Comparison of ENCODE assay signal across 1 cellular context in genomic region chr16:87392823-87393679, GRCh38.
TF ChIP-seq lines count a peak whose summit lies in the region.

No MANE protein-coding gene starts in this region.

TF ChIP-seq in HepG2, 621 proteins besides CTCF, POLR2A, EP300 and RAD21 (continued from another document and continues in another):
- TF ChIP-seq ZNF770 (CRISPR knock-in tag; IDR thresholded peaks at IDR 0.05) (0 out of 2 replicates have a peak, but pooled peaks have one; percentile 39), E2F2 (CRISPR knock-in tag; IDR thresholded peaks at IDR 0.05; ENCODE audit: borderline replicate concordance) (0 out of 2 replicates have a peak, but pooled peaks have one; percentile 55), ZNF350 (CRISPR knock-in tag; IDR thresholded peaks at IDR 0.05; ENCODE audit: borderline replicate concordance, low read depth) (0 out of 2 replicates have a peak, but pooled peaks have one; percentile 13), SMAD1 (CRISPR knock-in tag; IDR thresholded peaks at IDR 0.05; ENCODE audit: borderline replicate concordance, low read depth) (no peak), KLF16 (CRISPR knock-in tag; IDR thresholded peaks at IDR 0.05) (peak in 1 of 2 experiments; percentile 17; a peak in 1 of 4 replicates), ZNF501 (CRISPR knock-in tag; IDR thresholded peaks at IDR 0.05) (peak; percentile 53; the same call in 1 of the 2 replicates), JUND (CRISPR knock-in tag; IDR thresholded peaks at IDR 0.05) (0 out of 2 replicates have a peak, but pooled peaks have one; percentile 30), ZNF44 (CRISPR knock-in tag; IDR thresholded peaks at IDR 0.05) (no peak), ZNF850 (CRISPR knock-in tag; conservative IDR thresholded peaks at IDR 0.05) (0 out of 2 replicates have a peak, but pooled peaks have one; percentile 22), MAX (IDR thresholded peaks at IDR 0.05) (0 out of 2 replicates have a peak, but pooled peaks have one; percentile 4), HOXA5 (CRISPR knock-in tag; IDR thresholded peaks at IDR 0.05) (0 out of 2 replicates have a peak, but pooled peaks have one; percentile 30), ZNF780A (CRISPR knock-in tag; IDR thresholded peaks at IDR 0.05) (peak; percentile 38; the same call in 1 of the 2 replicates), TFE3 (CRISPR knock-in tag; IDR thresholded peaks at IDR 0.05) (no peak), ASH2L (IDR thresholded peaks at IDR 0.05; ENCODE audit: insufficient read length, low read depth, low read length) (peak; percentile 17), HDAC1 (CRISPR knock-in tag; IDR thresholded peaks at IDR 0.05) (peak; percentile 76), ZNF318 (CRISPR knock-in tag; IDR thresholded peaks at IDR 0.05) (no peak), DRAP1 (CRISPR knock-in tag; IDR thresholded peaks at IDR 0.05) (0 out of 2 replicates have a peak, but pooled peaks have one; percentile 17), PHF8 (CRISPR knock-in tag; IDR thresholded peaks at IDR 0.05) (peak; percentile 52; the same call in 1 of the 2 replicates), NR0B2 (CRISPR knock-in tag; IDR thresholded peaks at IDR 0.05) (peak; percentile 68; the same call in 1 of the 2 replicates), HINFP (CRISPR knock-in tag; IDR thresholded peaks at IDR 0.05; ENCODE audit: low read depth) (0 out of 2 replicates have a peak, but pooled peaks have one; percentile 46), RARG (CRISPR knock-in tag; IDR thresholded peaks at IDR 0.05; ENCODE audit: low read depth) (no peak), ZBTB7B (CRISPR knock-in tag; IDR thresholded peaks at IDR 0.05) (peak; percentile 29; the same call in 1 of the 2 replicates), ZNF788 (CRISPR knock-in tag; IDR thresholded peaks at IDR 0.05; ENCODE audit: borderline replicate concordance) (peak; percentile 44; the same call in 1 of the 2 replicates), HMGXB4 (CRISPR knock-in tag; IDR thresholded peaks at IDR 0.05; ENCODE audit: borderline replicate concordance in 1 of 2, low read depth in 1 of 2) (peak in 1 of 2 experiments; percentile 67; a peak in 3 of 4 replicates), NRL (CRISPR knock-in tag; IDR thresholded peaks at IDR 0.05; ENCODE audit: borderline replicate concordance) (peak; percentile 64), CBX5 (CRISPR knock-in tag; IDR thresholded peaks at IDR 0.05; ENCODE audit: borderline replicate concordance) (0 out of 2 replicates have a peak, but pooled peaks have one; percentile 14), ZNF589 (CRISPR knock-in tag; conservative IDR thresholded peaks at IDR 0.05) (0 out of 2 replicates have a peak, but pooled peaks have one; percentile 50), MIER2 (CRISPR knock-in tag; IDR thresholded peaks at IDR 0.05) (0 out of 2 replicates have a peak, but pooled peaks have one; percentile 23), BORCS8-MEF2B (CRISPR knock-in tag; IDR thresholded peaks at IDR 0.05) (no peak), UBTF (CRISPR knock-in tag; IDR thresholded peaks at IDR 0.05) (peak; percentile 66), ZNF777 (CRISPR knock-in tag; IDR thresholded peaks at IDR 0.05) (peak; percentile 29), HOXA9 (CRISPR knock-in tag; IDR thresholded peaks at IDR 0.05; ENCODE audit: borderline replicate concordance) (0 out of 2 replicates have a peak, but pooled peaks have one; percentile 37), XBP1 (CRISPR knock-in tag; IDR thresholded peaks at IDR 0.05) (no peak), SIN3A (IDR thresholded peaks at IDR 0.05; ENCODE audit: borderline replicate concordance, low read depth, low read length) (0 out of 2 replicates have a peak, but pooled peaks have one; percentile 47)
